Comparison of ENCODE assay signal across 23 cellular contexts in the genomic region with DNA sequence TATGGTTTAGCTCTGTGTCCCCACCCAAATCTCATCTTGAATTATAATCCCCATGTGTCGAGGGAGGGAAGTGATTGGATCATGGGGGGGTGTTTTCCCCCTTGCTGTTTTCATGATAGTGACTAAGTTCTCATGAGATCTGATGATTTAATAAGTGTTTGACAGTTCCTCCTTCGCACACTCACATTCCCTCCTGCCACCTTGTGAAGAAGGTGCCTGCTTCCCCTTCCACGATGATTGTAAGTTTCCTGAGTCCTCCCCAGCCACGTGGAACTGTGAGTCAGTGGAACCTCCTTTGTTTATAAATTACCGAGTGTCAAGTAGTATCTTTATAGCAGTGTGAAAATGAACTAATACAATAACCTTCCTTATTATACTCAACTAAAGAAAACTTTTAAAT.
"Had no signal": no experiment of that assay in that cellular context is flagged by ENCODE, and none has a peak within 500 bp of the region (broad histone marks: within the 10 kb centered on the region; RNA-seq: fewer than 3 reads in every experiment).

No MANE protein-coding gene starts in this region.

- H3K4me1 ChIP-seq: suprapubic skin, upper lobe of left lung had no signal

- H3K9me3 Mint-ChIP-seq: activated CD8-positive, alpha-beta T cell treated with anti-CD3 and anti-CD28 coated beads for 36 hours; activated naive CD4-positive, alpha-beta T cell treated with anti-CD3 and anti-CD28 coated beads, Interleukin-2, amount 50 U/mL, for 24 hours; activated T-cell treated with anti-CD3 and anti-CD28 coated beads, Interleukin-2, amount 50 U/mL, for 4 hours had no signal

- H3K27me3 Mint-ChIP-seq: activated CD8-positive, alpha-beta T cell treated with anti-CD3 and anti-CD28 coated beads for 36 hours; activated naive CD4-positive, alpha-beta T cell treated with anti-CD3 and anti-CD28 coated beads, Interleukin-2, amount 50 U/mL, for 24 hours; brain; progenitor cell of endocrine pancreas had no signal

- H3K27ac ChIP-seq: suprapubic skin, upper lobe of left lung had no signal

- DNase-seq: activated CD4-positive, alpha-beta T cell treated with anti-CD3 and anti-CD28 coated beads for 1 hour; activated CD8-positive, alpha-beta T cell treated with anti-CD3 and anti-CD28 coated beads for 36 hours; activated effector memory CD4-positive, alpha-beta T cell treated with Interleukin-2 at 50 U/mL for 16 hours; activated T-cell treated with anti-CD3 and anti-CD28 coated beads, Interleukin-2, amount 50 U/mL, for 4 hours; cerebellar nuclear complex; endodermal cell; kidney glomerular epithelial cell; nephron progenitor cell; occipital lobe; right cardiac atrium; small intestine; stimulated activated CD4-positive, alpha-beta T cell treated with anti-CD3 and anti-CD28 coated beads, Interleukin-4, amount 100 ng/mL, for 4 hours; stimulated activated CD8-positive, alpha-beta memory T cell treated with anti-CD3 and anti-CD28 coated beads, Interleukin-4, amount 100 ng/mL, for 48 hours; stimulated activated naive CD8-positive, alpha-beta T cell treated with anti-CD3 and anti-CD28 coated beads, Interleukin-15, Interleukin-2, amounts not matched to agents 100 U/mL and 50 U/mL, for 24 hours; T-helper 1 cell; T1000; upper lobe of left lung had no signal

- H3K4me3 ChIP-seq: suprapubic skin, upper lobe of left lung had no signal

- H3K36me3 Mint-ChIP-seq: activated naive CD4-positive, alpha-beta T cell treated with anti-CD3 and anti-CD28 coated beads, Interleukin-2, amount 50 U/mL, for 24 hours had no signal

- H3K9me3 ChIP-seq: suprapubic skin, upper lobe of left lung had no signal

- H3K27ac Mint-ChIP-seq: activated CD8-positive, alpha-beta T cell treated with anti-CD3 and anti-CD28 coated beads for 36 hours; activated naive CD4-positive, alpha-beta T cell treated with anti-CD3 and anti-CD28 coated beads, Interleukin-2, amount 50 U/mL, for 24 hours; brain; endodermal cell; nephron progenitor cell; progenitor cell of endocrine pancreas had no signal

- ATAC-seq: activated CD8-positive, alpha-beta T cell treated with anti-CD3 and anti-CD28 coated beads for 36 hours; activated T-cell treated with anti-CD3 and anti-CD28 coated beads, Interleukin-2, amount 50 U/mL, for 4 hours; esophagus mucosa; right cardiac atrium; SK-N-SH treated with all-trans-retinoic acid at 6 μM for 48 hours; stimulated activated naive CD8-positive, alpha-beta T cell treated with anti-CD3 and anti-CD28 coated beads, Interleukin-15, Interleukin-2, amounts not matched to agents 100 U/mL and 50 U/mL, for 24 hours had no signal

- H3K27me3 ChIP-seq: suprapubic skin, upper lobe of left lung had no signal

- H3K4me3 Mint-ChIP-seq: activated CD8-positive, alpha-beta T cell treated with anti-CD3 and anti-CD28 coated beads for 36 hours; activated naive CD4-positive, alpha-beta T cell treated with anti-CD3 and anti-CD28 coated beads, Interleukin-2, amount 50 U/mL, for 24 hours; activated T-cell treated with anti-CD3 and anti-CD28 coated beads, Interleukin-2, amount 50 U/mL, for 4 hours; brain; endodermal cell; nephron progenitor cell had no signal

- H3K36me3 ChIP-seq: suprapubic skin, upper lobe of left lung had no signal

- H3K4me1 Mint-ChIP-seq: activated naive CD4-positive, alpha-beta T cell treated with anti-CD3 and anti-CD28 coated beads, Interleukin-2, amount 50 U/mL, for 24 hours; brain; endodermal cell had no signal
